In the genomic region with DNA sequence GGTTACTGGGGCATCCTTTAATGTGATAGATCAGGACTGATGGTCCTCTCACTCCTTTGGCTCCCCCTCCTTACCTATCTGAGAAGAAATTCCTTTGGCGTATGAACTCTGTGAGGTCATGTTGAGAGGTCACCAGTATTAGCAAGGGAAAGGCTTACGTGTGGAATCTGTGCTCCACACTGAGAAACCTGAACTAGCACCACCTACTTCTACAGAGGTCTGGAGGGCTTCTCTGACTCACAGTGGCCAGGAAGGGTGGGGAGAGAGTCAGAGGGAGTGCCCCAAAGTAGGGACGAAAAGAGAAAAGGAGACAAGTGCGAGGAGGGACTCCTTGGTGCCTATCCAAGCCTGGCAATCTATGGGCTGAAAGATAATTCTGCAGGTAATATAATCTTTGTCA, we compare ENCODE assay signal across 28 cellular contexts.
A peak's percentile ranks its signal among the peaks of the same experiment; 100 is the strongest.
DNase-seq lines count a peak whose midpoint lies in the region; ATAC-seq, FAIRE-seq and TF ChIP-seq lines count a peak whose summit lies in the region.
"Had no signal": no experiment of that assay in that cellular context is flagged by ENCODE, and none has a peak within 500 bp of the region (broad histone marks: within the 10 kb centered on the region; RNA-seq: fewer than 3 reads in every experiment).

No MANE protein-coding gene starts in this region.

- H3K36me3 ChIP-seq in GM23248 (ENCODE audit: low read depth) (no peaks in the 10 kb centered on the region), bronchial epithelial cell (ENCODE audit: control insufficient read depth, insufficient read depth, low read length) (no peaks in the 10 kb centered on the region), osteoblast (ENCODE audit: insufficient read depth, low read length) (no peaks in the 10 kb centered on the region), thoracic aorta (no peaks in the 10 kb centered on the region)
- H3K36me3 ChIP-seq: BLaER1, lower lobe of right lung, SJSA1, upper lobe of left lung had no signal

- no peaks in the 10 kb centered on the region for H3K9me2 ChIP-seq in GM23248 (ENCODE audit: insufficient read depth)

- H4K20me1 ChIP-seq in GM23248 (ENCODE audit: insufficient read depth) (no peaks in the 10 kb centered on the region), osteoblast (ENCODE audit: insufficient read depth, low read length) (no peaks in the 10 kb centered on the region)

- H3K79me2 ChIP-seq in GM23248 (ENCODE audit: insufficient read depth) (no peaks in the 10 kb centered on the region), osteoblast (ENCODE audit: insufficient read depth, low read length) (no peaks in the 10 kb centered on the region)

- H3K9me3 ChIP-seq in GM23248 (ENCODE audit: low read depth) (no peaks in the 10 kb centered on the region), osteoblast (ENCODE audit: low read depth, low read length) (no peaks in the 10 kb centered on the region), thoracic aorta (no peaks in the 10 kb centered on the region)
- H3K9me3 ChIP-seq: BLaER1, lower lobe of right lung, SJSA1, upper lobe of left lung had no signal

- H3K27ac ChIP-seq in GM23248 (peak overlapping the region; percentile 97), osteoblast (ENCODE audit: low read depth, low read length) (peak overlapping the region; percentile 90), thoracic aorta (peak overlapping the region; percentile 70 to 90)
- H3K27ac ChIP-seq: BLaER1, lower lobe of right lung, SJSA1 had no signal

- no peak for ATAC-seq in thoracic aorta (ENCODE audit: insufficient number of reproducible peaks, low FRiP score, low read depth)
- ATAC-seq in HG02885 (IDR thresholded peaks at IDR 0.05; ENCODE audit: poor library complexity, unreplicated experiment), result no peak
- ATAC-seq: K562; stimulated activated naive B cell treated with anti-CD40 and anti-IgM and Interleukin-4, amounts not matched to agents 10 μg/mL and 1 μg/mL and 100 μg/mL, for 72 hours; WTC11 had no signal

- TF ChIP-seq CTCF in bronchial epithelial cell (IDR thresholded peaks at IDR 0.05; ENCODE audit: insufficient read depth, low read length, severe bottlenecking) (no peak), osteoblast (IDR thresholded peaks at IDR 0.05; ENCODE audit: extremely low read depth, low read depth, low read length) (no peak), thoracic aorta (IDR thresholded peaks at IDR 0.05) (no peak)

- no peak overlapping the region for H3K4me2 ChIP-seq in GM23248 (ENCODE audit: unreplicated experiment)
- H3K4me2 ChIP-seq in osteoblast (ENCODE audit: insufficient read depth, low read length), result no peak overlapping the region
- H3K4me2 ChIP-seq: BLaER1 had no signal

- 88 to 93% methylated on average over 4 of the region's 4 CpGs for WGBS in GM23248 (ENCODE audit: low coverage in 1 of 2, low lambda C conversion rate in 2 of 2, missing lambda C conversion rate in 2 of 2), 2 experiments

- H3K4me3 ChIP-seq in GM23248 (no peak overlapping the region), bronchial epithelial cell (ENCODE audit: low read depth, low read length) (no peak overlapping the region), osteoblast (ENCODE audit: insufficient read depth, low read length) (no peak overlapping the region), thoracic aorta (no peak overlapping the region)
- H3K4me3 ChIP-seq: BLaER1, K562, lower lobe of right lung, SJSA1, upper lobe of left lung had no signal

- DNase-seq in GM23248, result no peak
- peak; percentile 23 for DNase-seq in bronchial epithelial cell (ENCODE audit: low read depth)
- no peak for DNase-seq in osteoblast (ENCODE audit: insufficient read length, low spot score, missing footprints)
- DNase-seq in thoracic aorta (ENCODE audit: low spot score), result no peak
- no peak for DNase-seq in DMS79 (lab: John Stamatoyannopoulos, UW)
- DNase-seq in activated CD8-positive, alpha-beta memory T cell treated with anti-CD3 and anti-CD28 coated beads, Interleukin-2, amount 50 U/mL, for 4 hours, result no peak
- no peak for DNase-seq in ecto neural progenitor cell (ENCODE audit: low spot score)
- DNase-seq: activated CD4-positive, alpha-beta T cell treated with anti-CD3 and anti-CD28 coated beads, Interleukin-2, amount 10 ng/mL, durations not matched to agents 7 days and 5 days; activated naive CD4-positive, alpha-beta T cell treated with anti-CD3 and anti-CD28 coated beads, Interleukin-2, amount 50 U/mL, for 16 hours; central memory CD4-positive, alpha-beta T cell; COR-L47; H9; lower lobe of right lung; NCI-H1105 treated with DMSO at 0.1 percent for 48 hours; NCI-H2029; NCI-H345; NCI-H748 treated with DMSO at 0.1 percent for 48 hours; RPMI8226; stimulated activated CD4-positive, alpha-beta T cell treated with anti-CD3 and anti-CD28 coated beads, Interleukin-15, amount 100 ng/mL, for 24 hours; stimulated activated naive B cell treated with anti-CD40 and anti-IgM and Interleukin-4, amounts not matched to agents 10 μg/mL and 1 μg/mL and 100 μg/mL, for 72 hours; upper lobe of left lung had no signal

- H2AFZ ChIP-seq in GM23248 (no peak overlapping the region), osteoblast (ENCODE audit: low read length) (peak overlapping the region; percentile 16)

- H3K27me3 ChIP-seq in GM23248 (replicated peaks; ENCODE audit: insufficient read depth) (no peaks in the 10 kb centered on the region), bronchial epithelial cell (ENCODE audit: control insufficient read depth, insufficient read depth, low read length) (peaks cover 10% of the 10 kb centered on the region), osteoblast (ENCODE audit: insufficient read depth, low read length) (no peaks in the 10 kb centered on the region), thoracic aorta (replicated peaks; ENCODE audit: insufficient read depth) (no peaks in the 10 kb centered on the region)
- H3K27me3 ChIP-seq: SJSA1, upper lobe of left lung had no signal

- in situ Hi-C loops in GM23248 (cut with MboI), result no loop called here

- peak; percentile 43 for FAIRE-seq in bronchial epithelial cell (lab: Jason Lieb, UNC)
- FAIRE-seq: GM18507, islet of Langerhans, K562 had no signal

- H3K4me1 ChIP-seq in GM23248 (ENCODE audit: insufficient read depth) (peaks cover 28% of the 10 kb centered on the region), osteoblast (ENCODE audit: insufficient read depth, low read length) (peaks cover 36% of the 10 kb centered on the region), thoracic aorta (ENCODE audit: control insufficient read depth in 1 of 2, low read depth in 2 of 2) (peaks cover 19 to 52% of the 10 kb centered on the region in 2 donors)
- H3K4me1 ChIP-seq: lower lobe of right lung had no signal

- H3F3A ChIP-seq in GM23248 (ENCODE audit: insufficient read depth), result peaks cover 23% of the 10 kb centered on the region

- peak overlapping the region; percentile 81; the same call in 1 of the 2 replicates for H3K9ac ChIP-seq in GM23248
- H3K9ac ChIP-seq: BLaER1 had no signal
